Comparison of ENCODE assay signal across 8 cellular contexts in the genomic region with DNA sequence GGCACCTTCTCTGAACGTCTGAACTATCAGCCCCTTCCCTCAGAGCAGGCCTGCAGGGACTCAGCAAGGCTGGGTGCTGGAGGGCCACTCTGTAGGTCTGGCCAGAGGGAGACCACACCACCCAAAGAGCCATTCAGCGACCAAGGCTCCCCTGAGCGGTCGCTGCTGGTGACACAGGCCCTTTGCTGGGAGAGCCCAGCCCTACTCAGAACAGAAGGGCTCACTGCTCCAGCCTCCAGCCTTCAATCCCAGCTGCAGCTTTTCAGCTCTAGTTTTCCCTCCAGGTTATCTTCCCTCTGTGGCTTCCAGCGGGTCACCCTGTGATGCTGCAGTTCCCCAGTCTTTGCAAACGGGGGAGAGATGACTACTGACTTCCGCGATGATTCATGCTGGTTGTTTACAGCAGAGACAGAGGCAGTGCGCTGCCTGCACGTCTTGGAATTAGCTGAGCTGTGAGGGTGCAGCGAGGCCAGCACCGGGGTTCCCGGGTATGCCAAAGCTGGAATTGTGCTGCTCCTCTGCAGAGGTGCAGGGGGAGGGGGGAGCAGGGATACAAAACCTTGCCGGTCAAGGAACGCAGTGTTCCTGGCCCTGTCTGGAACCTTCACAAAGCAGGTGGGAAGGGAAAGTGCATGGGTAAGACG.
DNase-seq lines count a peak whose midpoint lies in the region; ATAC-seq, FAIRE-seq and TF ChIP-seq lines count a peak whose summit lies in the region.

No MANE protein-coding gene starts in this region.

- H3K18ac ChIP-seq in H1 (ENCODE audit: extremely low read depth, low read length), result peak overlapping the region; percentile 25; the same call in 1 of the 2 replicates

- H4K91ac ChIP-seq in H1 (replicated peaks; ENCODE audit: insufficient read length, low read length), result peak overlapping the region; percentile 75

- H3K9ac ChIP-seq in H1 (replicated peaks in 1 of 4; ENCODE audit: extremely low read depth in 1 of 4, low read depth in 3 of 4, low read length in 3 of 4), result no peak overlapping the region; a peak in 2 of 7 replicates

- H3K56ac ChIP-seq in H1 (replicated peaks; ENCODE audit: insufficient read length, low read depth, low read length), result no peak overlapping the region

- no peak overlapping the region for H2BK5ac ChIP-seq in H1 (ENCODE audit: low read depth, low read length)

- FAIRE-seq in H1 (lab: Jason Lieb, UNC), result no peak

- ATAC-seq in GM19467 (IDR thresholded peaks at IDR 0.05; ENCODE audit: unreplicated experiment), result no peak

- H3K27ac ChIP-seq in H1 (ENCODE audit: low read depth, low read length), result no peak overlapping the region
- peak overlapping the region; percentile 87 for H3K27ac ChIP-seq in mesodermal cell (ENCODE audit: low read depth, low read length, severe bottlenecking)

- no peaks in the 10 kb centered on the region; a peak in 1 of 4 replicates for H3K9me3 ChIP-seq in H1 (ENCODE audit: insufficient read depth in 2 of 2, low read depth in 1 of 2, low read length in 1 of 2)
- H3K9me3 ChIP-seq in mesodermal cell (ENCODE audit: control insufficient read depth, low read length), result no peaks in the 10 kb centered on the region

- 0 out of 2 replicates have a peak, but pooled peaks cover 4% of the 10 kb centered on the region for H3K23me2 ChIP-seq in H1 (ENCODE audit: low read depth, low read length)

- H3K4ac ChIP-seq in H1 (replicated peaks; ENCODE audit: insufficient read length, low read depth, low read length), result no peak overlapping the region

- H3K79me2 ChIP-seq in H1 (ENCODE audit: control insufficient read depth in 1 of 2, insufficient read depth in 2 of 2, low read length in 2 of 2), result no peaks in the 10 kb centered on the region

- 0 out of 2 replicates have a peak overlapping the region, but pooled peaks have one; percentile 18 for H2BK15ac ChIP-seq in H1 (ENCODE audit: low read length)

- POLR2A ChIA-PET in H1 (lab: Charles Lee; ENCODE audit: partially characterized antibody), result interaction anchor here (1.0 to 1.3 kb wide), 2 partner anchors 8 to 9 kb away, joined by 3 to 5 read pairs; no protein-coding TSS in a partner anchor
- POLR2A ChIA-PET in GM10248 (lab: Yijun Ruan, JAX), result no interaction called here

- TF ChIP-seq CTCF in H1 (IDR thresholded peaks at IDR 0.05; ENCODE audit: control extremely low read depth in 1 of 3, insufficient read depth in 1 of 3, low read depth in 1 of 3, low read length in 3 of 3), result no peak
- TF ChIP-seq CTCF in GM10248 (IDR thresholded peaks at IDR 0.05; ENCODE audit: control extremely low read depth, extremely low read depth, low read depth, missing control alignments), result no peak

- H3K36me3 ChIP-seq in H1 (ENCODE audit: control insufficient read depth in 2 of 4, insufficient read depth in 4 of 4, low read length in 3 of 4) (no peaks in the 10 kb centered on the region), mesodermal cell (ENCODE audit: control insufficient read depth, insufficient read depth, low read length) (no peaks in the 10 kb centered on the region)

- H2AK5ac ChIP-seq in H1 (ENCODE audit: low read depth, low read length), result no peak overlapping the region

- H2BK12ac ChIP-seq in H1 (ENCODE audit: low read depth, low read length), result peak overlapping the region; percentile 88; the same call in 1 of the 2 replicates

- peaks cover 4 to 7% (median 5%) of the 10 kb centered on the region in 4 experiments; a peak in 6 of 7 replicates for H3K4me1 ChIP-seq in H1 (replicated peaks in 1 of 4; ENCODE audit: control insufficient read depth in 3 of 4, insufficient read depth in 4 of 4, low read length in 3 of 4)
- peaks cover 52% of the 10 kb centered on the region for H3K4me1 ChIP-seq in mesodermal cell (ENCODE audit: control insufficient read depth, insufficient read depth, low read length, poor library complexity, severe bottlenecking)

- no peaks in the 10 kb centered on the region for H3K79me1 ChIP-seq in H1 (ENCODE audit: low read depth, low read length)

- WGBS in H1 (ENCODE audit: extremely low coverage in 1 of 2, insufficient coverage in 1 of 2, insufficient read length in 1 of 2, insufficient replicate concordance in 2 of 2, low coverage in 1 of 2, low lambda C conversion rate in 2 of 2, missing lambda C conversion rate in 1 of 2), 2 experiments, result 51% methylated on average over 13 of the region's 16 CpGs; no CpG with 5 or more reads in 1 of the 2 experiments
- 26 to 27% methylated on average over 9 to 13 of the region's 16 CpGs for WGBS in mesodermal cell (ENCODE audit: insufficient coverage in 2 of 2), 2 experiments

- H4K8ac ChIP-seq in H1 (ENCODE audit: extremely low read depth, insufficient read depth, low read length), result peak overlapping the region; percentile 63; the same call in 1 of the 2 replicates

- H3K14ac ChIP-seq in H1 (ENCODE audit: insufficient read length), result no peak overlapping the region

- no peak for TF ChIP-seq EP300 in H1 (IDR thresholded peaks at IDR 0.05; ENCODE audit: borderline replicate concordance in 1 of 2, low read depth in 2 of 2, low read length in 2 of 2)

- no peak for TF ChIP-seq POLR2A in H1 (IDR thresholded peaks at IDR 0.05; ENCODE audit: control extremely low read depth in 1 of 2, low read depth in 2 of 2, low read length in 2 of 2)

- no peak overlapping the region for H3K23ac ChIP-seq in H1 (ENCODE audit: insufficient read length)

- H2AFZ ChIP-seq in H1 (ENCODE audit: low read length), result peak overlapping the region; percentile 82

- TF ChIP-seq RAD21 in H1 (IDR thresholded peaks at IDR 0.05 in 1 of 2, conservative IDR thresholded peaks at IDR 0.05 in 1 of 2; ENCODE audit: low read depth in 2 of 2, low read length in 2 of 2), result no peak

- H3K4me3 ChIP-seq in H1 (ENCODE audit: extremely low read depth in 1 of 4, insufficient read depth in 2 of 4, low read depth in 3 of 4, low read length in 4 of 4) (no peak overlapping the region), mesodermal cell (ENCODE audit: extremely low read depth, insufficient read depth, low read length, poor library complexity, severe bottlenecking) (no peak overlapping the region)

- CTCF ChIA-PET in H1 (lab: Charles Lee; ENCODE audit: partially characterized antibody), result interaction anchor here (0.5 to 3.1 kb wide), 16 partner anchors 9 to 617 kb away, joined by 3 to 12 read pairs (median 3); no protein-coding TSS in a partner anchor
- CTCF ChIA-PET in GM10248 (lab: Yijun Ruan, JAX), result interaction anchor here (1.6 to 2.5 kb wide), 3 partner anchors 10 to 26 kb away, joined by 5 to 11 read pairs (median 6); no protein-coding TSS in a partner anchor

- H3K27me3 ChIP-seq in H1 (replicated peaks in 1 of 4; ENCODE audit: control insufficient read depth in 3 of 4, extremely low read depth in 1 of 4, insufficient read depth in 3 of 4, low read length in 3 of 4), result peaks cover 0 to 2% (median 0%) of the 10 kb centered on the region in 4 experiments; a peak in 1 of 7 replicates

- peaks cover 0 to 1% of the 10 kb centered on the region in 2 experiments for H4K20me1 ChIP-seq in H1 (replicated peaks in 1 of 2; ENCODE audit: control insufficient read depth in 1 of 2, insufficient read depth in 2 of 2, low read length in 2 of 2)

- peak overlapping the region in 1 of 2 experiments; percentile 39; a peak in 2 of 4 replicates for H3K4me2 ChIP-seq in H1 (ENCODE audit: insufficient read depth in 1 of 2, low read depth in 2 of 2, low read length in 2 of 2)

- H2BK120ac ChIP-seq in H1 (replicated peaks; ENCODE audit: low read depth, low read length), result no peak overlapping the region

- peak overlapping the region; percentile 66 for H2BK20ac ChIP-seq in H1 (ENCODE audit: low read length)

- H4K5ac ChIP-seq in H1 (ENCODE audit: insufficient read length, low read depth, low read length), result peak overlapping the region; percentile 13

- peak; percentile 65 for DNase-seq in activated effector memory CD4-positive, alpha-beta T cell treated with anti-CD3 and anti-CD28 coated beads, Interleukin-2, amount 50 U/mL, for 16 hours
- DNase-seq in activated effector memory CD4-positive, alpha-beta T cell treated with Interleukin-2 at 50 U/mL for 16 hours, result no peak
- DNase-seq in UCSD-AML1 (lab: John Stamatoyannopoulos, UW; ENCODE audit: unreplicated experiment) (peak; percentile 56), H1 (ENCODE audit: low read depth in 1 of 2, low spot score in 2 of 2) (peak in 1 of 2 experiments; percentile 59), GM10248 (ENCODE audit: extremely low spot score) (no peak)
- DNase-seq in stimulated activated naive CD4-positive, alpha-beta T cell treated with Interleukin-2 at 50 U/mL for 16 hours (lab: John Stamatoyannopoulos, UW), result peak; percentile 13

TF ChIP-seq in H1, 55 proteins besides CTCF, POLR2A, EP300 and RAD21:
- TF ChIP-seq, protein P1, sequence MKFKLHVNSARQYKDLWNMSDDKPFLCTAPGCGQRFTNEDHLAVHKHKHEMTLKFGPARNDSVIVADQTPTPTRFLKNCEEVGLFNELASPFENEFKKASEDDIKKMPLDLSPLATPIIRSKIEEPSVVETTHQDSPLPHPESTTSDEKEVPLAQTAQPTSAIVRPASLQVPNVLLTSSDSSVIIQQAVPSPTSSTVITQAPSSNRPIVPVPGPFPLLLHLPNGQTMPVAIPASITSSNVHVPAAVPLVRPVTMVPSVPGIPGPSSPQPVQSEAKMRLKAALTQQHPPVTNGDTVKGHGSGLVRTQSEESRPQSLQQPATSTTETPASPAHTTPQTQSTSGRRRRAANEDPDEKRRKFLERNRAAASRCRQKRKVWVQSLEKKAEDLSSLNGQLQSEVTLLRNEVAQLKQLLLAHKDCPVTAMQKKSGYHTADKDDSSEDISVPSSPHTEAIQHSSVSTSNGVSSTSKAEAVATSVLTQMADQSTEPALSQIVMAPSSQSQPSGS (IDR thresholded peaks at IDR 0.05; ENCODE audit: low read length), result no peak
- TF ChIP-seq JUND (IDR thresholded peaks at IDR 0.05; ENCODE audit: low read length), result peak; percentile 7; the same call in 1 of the 2 replicates
- no peak for TF ChIP-seq RBBP5 (IDR thresholded peaks at IDR 0.05; ENCODE audit: borderline replicate concordance, low read depth, low read length)
- no peak for TF ChIP-seq CBX8 (IDR thresholded peaks at IDR 0.05; ENCODE audit: borderline replicate concordance, low read depth, low read length)
- no peak for TF ChIP-seq FOSL1 (IDR thresholded peaks at IDR 0.05; ENCODE audit: insufficient read depth, low read depth, low read length)

Comparison
In these comparisons a context has a peak if more than half of its experiments do, and no peak if none do; other contexts are left out.
1. DNase-seq: peak in activated effector memory CD4-positive, alpha-beta T cell treated with anti-CD3 and anti-CD28 coated beads, Interleukin-2, amount 50 U/mL, for 16 hours (single experiment), UCSD-AML1 (single experiment) and stimulated activated naive CD4-positive, alpha-beta T cell treated with Interleukin-2 at 50 U/mL for 16 hours (single experiment); none in activated effector memory CD4-positive, alpha-beta T cell treated with Interleukin-2 at 50 U/mL for 16 hours (single experiment) and GM10248 (single experiment).